ENCODE assay signal across 9 cellular contexts in the genomic region with DNA sequence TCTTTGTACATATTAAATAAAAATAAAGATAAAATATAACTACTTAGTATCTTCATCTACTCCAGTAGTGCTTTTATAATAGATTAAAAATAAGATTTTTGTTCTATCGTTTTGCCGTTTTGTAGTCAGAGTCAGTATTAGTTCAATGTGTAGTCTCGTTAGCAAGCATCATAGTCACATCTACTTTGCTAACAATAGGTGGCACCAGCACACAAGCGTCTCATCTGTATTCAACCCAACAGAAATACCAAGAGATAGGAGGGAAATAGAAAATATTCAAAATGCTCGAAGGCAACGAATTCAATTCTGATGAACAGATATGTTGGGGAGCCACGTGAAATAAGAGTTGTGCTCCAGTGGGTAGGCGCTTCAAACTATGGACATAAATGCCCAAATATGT. TPM values are rescaled to one million over a fixed set of nuclear protein-coding genes. Genes with fewer than 3 reads are reported as not detected.
DNase-seq lines count a peak whose midpoint lies in the region; ATAC-seq and TF ChIP-seq lines count a peak whose summit lies in the region.
"Had no signal": no experiment of that assay in that cellular context is flagged by ENCODE, and none has a peak within 500 bp of the region (broad histone marks: within the 10 kb centered on the region; RNA-seq: fewer than 3 reads in every experiment).

No MANE protein-coding gene starts in this region.

- H3K4me3 ChIP-seq in H7 (ENCODE audit: insufficient read depth, low read depth, low read length) (no peak overlapping the region), prostate gland (no peak overlapping the region)
- H3K4me3 ChIP-seq: SK-N-MC had no signal

- BruUV-seq in Calu3 (replicated peaks; lab: Mats Ljungman, UMichigan): no TSS peak

- H3K27me3 ChIP-seq in H7 (ENCODE audit: control insufficient read depth, insufficient read depth, low read length): no peaks in the 10 kb centered on the region
- H3K27me3 ChIP-seq in prostate gland (replicated peaks; ENCODE audit: insufficient read depth): no peaks in the 10 kb centered on the region

- peak; percentile 40 for ATAC-seq in effector memory CD8-positive, alpha-beta T cell (replicated peaks)

- no peaks in the 10 kb centered on the region for H3K9me3 Mint-ChIP-seq in Calu3 (ENCODE audit: low read depth, unreplicated experiment)
- no peaks in the 10 kb centered on the region for H3K9me3 Mint-ChIP-seq in effector memory CD8-positive, alpha-beta T cell

- no peaks in the 10 kb centered on the region for H3K9me3 ChIP-seq in prostate gland

- H3K27ac Mint-ChIP-seq in Calu3 (ENCODE audit: unreplicated experiment): no peak overlapping the region
- H3K27ac Mint-ChIP-seq in effector memory CD8-positive, alpha-beta T cell: no peak overlapping the region

- H3K4me3 Mint-ChIP-seq in Calu3 (ENCODE audit: low read depth, unreplicated experiment): no peak overlapping the region
- H3K4me3 Mint-ChIP-seq in effector memory CD8-positive, alpha-beta T cell: no peak overlapping the region

- H3K4me1 Mint-ChIP-seq in Calu3 (ENCODE audit: low read depth, unreplicated experiment): no peaks in the 10 kb centered on the region
- no peaks in the 10 kb centered on the region for H3K4me1 Mint-ChIP-seq in effector memory CD8-positive, alpha-beta T cell (ENCODE audit: low read depth in 2 of 2)

- H3K4me1 ChIP-seq in prostate gland (replicated peaks): no peaks in the 10 kb centered on the region

- CTCF ChIA-PET in Calu3 (lab: Charles Lee): interaction anchor here (0.6 to 1.0 kb wide), 3 partner anchors 13 to 1171 kb away, joined by 3 to 5 read pairs (median 4); no protein-coding TSS in a partner anchor

- no peaks in the 10 kb centered on the region for H3K36me3 Mint-ChIP-seq in Calu3 (ENCODE audit: insufficient read depth, unreplicated experiment)
- H3K36me3 Mint-ChIP-seq in effector memory CD8-positive, alpha-beta T cell (ENCODE audit: insufficient read depth): no peaks in the 10 kb centered on the region

- DNase-seq in Calu3: peak; percentile 14
- peak; percentile 62 for DNase-seq in H7
- peak; percentile 16 for DNase-seq in NCI-H82 treated with DMSO at 0.1 percent for 48 hours (lab: John Stamatoyannopoulos, UW; ENCODE audit: unreplicated experiment)
- DNase-seq in effector memory CD8-positive, alpha-beta T cell: no peak
- DNase-seq in pons (ENCODE audit: low spot score): peak; percentile 28
- DNase-seq in activated CD4-positive, CD25-positive, alpha-beta regulatory T cell treated with anti-CD3 and anti-CD28 coated beads, Interleukin-2, amount 50 U/mL, for 72 hours: no peak
- no peak for DNase-seq in cortex of kidney (lab: John Stamatoyannopoulos, UW)
- DNase-seq in prostate gland (ENCODE audit: low spot score): no peak

- TF ChIP-seq CTCF in Calu3 (IDR thresholded peaks at IDR 0.05; ENCODE audit: unreplicated experiment) (no peak), prostate gland (IDR thresholded peaks at IDR 0.05) (peak in 2 of 4 experiments; percentile 13 to 16)

- H3K36me3 ChIP-seq in H7 (replicated peaks; ENCODE audit: control insufficient read depth, insufficient read depth, low read length) (no peaks in the 10 kb centered on the region), prostate gland (no peaks in the 10 kb centered on the region)

- H3K27ac ChIP-seq in prostate gland: no peak overlapping the region
- H3K27ac ChIP-seq: SK-N-MC had no signal

- no peak for TF ChIP-seq POLR2A in prostate gland (IDR thresholded peaks at IDR 0.05)

- H3K27me3 Mint-ChIP-seq in Calu3 (ENCODE audit: unreplicated experiment): peaks cover 18% of the 10 kb centered on the region
- peaks cover 6% of the 10 kb centered on the region in 2 donors for H3K27me3 Mint-ChIP-seq in effector memory CD8-positive, alpha-beta T cell

- intact Hi-C loops in Calu3 (cut with micrococcal nuclease; ENCODE audit: unreplicated experiment) (loop anchor here (2.0 to 5.0 kb wide), 2 partner anchors 652 to 1131 kb away; no protein-coding TSS in a partner anchor), prostate gland (cut with DNase I) (no loop called here)

- 47% methylated on average over 8 of the region's 8 CpGs for WGBS in prostate gland

RNA-seq across cellular contexts. Expression of a gene that starts 21.4 kb away (rescaled TPM):
- total RNA-seq in Calu3 (2022) (16.3 and 17.4 TPM in 2 replicates), prostate gland (10 to 100 TPM; 56.7 to 90.9 TPM)
- total RNA-seq in H7 (2014; rRNA removed; shearing (Covaris generic)): 56.1 and 69.7 TPM in 2 replicates

RNA-seq across cellular contexts. Expression of a gene that starts 45.5 kb away (rescaled TPM):
- 0.32 TPM in 1 of 2 replicates, not detected in the other for total RNA-seq in Calu3 (2022)
- total RNA-seq in H7 (2014; rRNA removed; shearing (Covaris generic)): 0.42 and 0.85 TPM in 2 replicates
- 1 to 10 TPM in 1 of 2 donors, under 1 TPM in 1; 0.14 to 1.6 TPM for total RNA-seq in prostate gland

Comparison
In these comparisons a context has a peak if more than half of its experiments do, and no peak if none do; other contexts are left out.
1. DNase-seq: peak in Calu3 (single experiment), H7 (single experiment), NCI-H82 treated with DMSO at 0.1 percent for 48 hours (single experiment) and pons (single experiment); none in effector memory CD8-positive, alpha-beta T cell (0 of 3), activated CD4-positive, CD25-positive, alpha-beta regulatory T cell treated with anti-CD3 and anti-CD28 coated beads, Interleukin-2, amount 50 U/mL, for 72 hours (single experiment), cortex of kidney (single experiment) and prostate gland (single experiment).